Comparison of ENCODE assay signal across 1 cellular context in the genomic region with DNA sequence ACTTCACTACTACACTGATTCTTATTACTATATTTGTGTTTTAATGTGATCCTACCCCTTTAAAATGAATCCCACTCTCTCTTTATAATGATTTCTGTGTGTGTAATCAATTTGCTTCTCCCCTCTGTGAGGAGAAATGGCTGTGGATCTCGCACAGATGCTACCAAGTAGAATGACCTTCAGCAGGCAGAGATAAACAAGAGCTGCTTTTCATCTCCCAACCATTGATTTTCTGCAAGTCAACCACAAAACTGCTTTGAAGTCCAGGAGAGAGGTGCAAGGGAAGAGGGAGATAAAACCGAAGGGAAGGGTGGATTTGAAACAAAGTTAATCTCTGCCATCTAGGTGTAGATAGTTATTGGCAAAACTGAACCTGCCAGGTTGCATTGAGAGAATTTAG.
A peak's percentile ranks its signal among the peaks of the same experiment; 100 is the strongest.
TF ChIP-seq lines count a peak whose summit lies in the region.

No MANE protein-coding gene starts in this region.

TF ChIP-seq in HepG2, 621 proteins besides CTCF, POLR2A, EP300 and RAD21 (continued from another document):
- peak in 1 of 2 experiments; percentile 46; a peak in 1 of 4 replicates for TF ChIP-seq REST (IDR thresholded peaks at IDR 0.05; ENCODE audit: borderline replicate concordance in 1 of 2, low read depth in 1 of 2, low read length in 2 of 2)
- TF ChIP-seq KLF9 (CRISPR knock-in tag; IDR thresholded peaks at IDR 0.05; ENCODE audit: low read depth) = no peak
- no peak for TF ChIP-seq ZNF260 (CRISPR knock-in tag; IDR thresholded peaks at IDR 0.05; ENCODE audit: borderline replicate concordance, low read depth)
- TF ChIP-seq POLR2G (IDR thresholded peaks at IDR 0.05; ENCODE audit: low read depth, low read length) = no peak
- TF ChIP-seq ZNF235 (CRISPR knock-in tag; IDR thresholded peaks at IDR 0.05; ENCODE audit: borderline replicate concordance) = no peak
- TF ChIP-seq DNMT3B (CRISPR knock-in tag; conservative IDR thresholded peaks at IDR 0.05) = 0 out of 2 replicates have a peak, but pooled peaks have one; percentile 41
- no peak for TF ChIP-seq ZFYVE20 (CRISPR knock-in tag; IDR thresholded peaks at IDR 0.05; ENCODE audit: borderline replicate concordance, low read depth)
- TF ChIP-seq RXRA (CRISPR knock-in tag; IDR thresholded peaks at IDR 0.05) = no peak; the same call in 1 of the 2 replicates
- TF ChIP-seq ZNF17 (CRISPR knock-in tag; IDR thresholded peaks at IDR 0.05) = no peak
- no peak for TF ChIP-seq REL (CRISPR knock-in tag; conservative IDR thresholded peaks at IDR 0.05)
- TF ChIP-seq HMG20A (CRISPR knock-in tag; IDR thresholded peaks at IDR 0.05; ENCODE audit: borderline replicate concordance) = peak; percentile 94
- no peak for TF ChIP-seq ZNF317 (CRISPR knock-in tag; IDR thresholded peaks at IDR 0.05)
- TF ChIP-seq RBFOX2 (IDR thresholded peaks at IDR 0.05; ENCODE audit: low read depth, low read length) = no peak
- no peak for TF ChIP-seq ZSCAN22 (CRISPR knock-in tag; IDR thresholded peaks at IDR 0.05)
- TF ChIP-seq ZFP82 (CRISPR knock-in tag; IDR thresholded peaks at IDR 0.05; ENCODE audit: borderline replicate concordance) = no peak
- TF ChIP-seq HOXA5 (CRISPR knock-in tag; IDR thresholded peaks at IDR 0.05) = no peak
- TF ChIP-seq ZNF446 (CRISPR knock-in tag; IDR thresholded peaks at IDR 0.05) = no peak
- TF ChIP-seq ZNF24 (IDR thresholded peaks at IDR 0.05) = 0 out of 2 replicates have a peak, but pooled peaks have one; percentile 46
- TF ChIP-seq ZBTB42 (CRISPR knock-in tag; IDR thresholded peaks at IDR 0.05) = no peak
- peak; percentile 97 for TF ChIP-seq ZMYM4 (CRISPR knock-in tag; IDR thresholded peaks at IDR 0.05)
- TF ChIP-seq, protein P1, sequence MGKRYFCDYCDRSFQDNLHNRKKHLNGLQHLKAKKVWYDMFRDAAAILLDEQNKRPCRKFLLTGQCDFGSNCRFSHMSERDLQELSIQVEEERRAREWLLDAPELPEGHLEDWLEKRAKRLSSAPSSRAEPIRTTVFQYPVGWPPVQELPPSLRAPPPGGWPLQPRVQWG (CRISPR knock-in tag; IDR thresholded peaks at IDR 0.05; ENCODE audit: borderline replicate concordance, low read depth) = no peak
- TF ChIP-seq ZNF563 (CRISPR knock-in tag; IDR thresholded peaks at IDR 0.05) = no peak
- peak; percentile 88 for TF ChIP-seq RXRB (CRISPR knock-in tag; IDR thresholded peaks at IDR 0.05; ENCODE audit: borderline replicate concordance)
- no peak for TF ChIP-seq ZNF605 (CRISPR knock-in tag; IDR thresholded peaks at IDR 0.05)
- TF ChIP-seq NR1H2 (CRISPR knock-in tag; IDR thresholded peaks at IDR 0.05; ENCODE audit: borderline replicate concordance, low read depth) = no peak
- no peak for TF ChIP-seq PRPF4 (IDR thresholded peaks at IDR 0.05; ENCODE audit: low read depth, low read length, poor library complexity, severe bottlenecking)
- TF ChIP-seq ZNF710 (CRISPR knock-in tag; IDR thresholded peaks at IDR 0.05; ENCODE audit: borderline replicate concordance) = peak; percentile 98; the same call in 1 of the 2 replicates
- TF ChIP-seq RELA (CRISPR knock-in tag; IDR thresholded peaks at IDR 0.05) = no peak
- peak; percentile 85; the same call in 1 of the 2 replicates for TF ChIP-seq KDM1A (CRISPR knock-in tag; IDR thresholded peaks at IDR 0.05)
- no peak for TF ChIP-seq ZHX1 (CRISPR knock-in tag; IDR thresholded peaks at IDR 0.05; ENCODE audit: low read depth)
- TF ChIP-seq, protein P2, sequence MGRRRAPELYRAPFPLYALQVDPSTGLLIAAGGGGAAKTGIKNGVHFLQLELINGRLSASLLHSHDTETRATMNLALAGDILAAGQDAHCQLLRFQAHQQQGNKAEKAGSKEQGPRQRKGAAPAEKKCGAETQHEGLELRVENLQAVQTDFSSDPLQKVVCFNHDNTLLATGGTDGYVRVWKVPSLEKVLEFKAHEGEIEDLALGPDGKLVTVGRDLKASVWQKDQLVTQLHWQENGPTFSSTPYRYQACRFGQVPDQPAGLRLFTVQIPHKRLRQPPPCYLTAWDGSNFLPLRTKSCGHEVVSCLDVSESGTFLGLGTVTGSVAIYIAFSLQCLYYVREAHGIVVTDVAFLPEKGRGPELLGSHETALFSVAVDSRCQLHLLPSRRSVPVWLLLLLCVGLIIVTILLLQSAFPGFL (CRISPR knock-in tag; IDR thresholded peaks at IDR 0.05) = no peak
- no peak for TF ChIP-seq EZH2 (conservative IDR thresholded peaks at IDR 0.05; ENCODE audit: low read depth, low read length)
- TF ChIP-seq, protein P3, sequence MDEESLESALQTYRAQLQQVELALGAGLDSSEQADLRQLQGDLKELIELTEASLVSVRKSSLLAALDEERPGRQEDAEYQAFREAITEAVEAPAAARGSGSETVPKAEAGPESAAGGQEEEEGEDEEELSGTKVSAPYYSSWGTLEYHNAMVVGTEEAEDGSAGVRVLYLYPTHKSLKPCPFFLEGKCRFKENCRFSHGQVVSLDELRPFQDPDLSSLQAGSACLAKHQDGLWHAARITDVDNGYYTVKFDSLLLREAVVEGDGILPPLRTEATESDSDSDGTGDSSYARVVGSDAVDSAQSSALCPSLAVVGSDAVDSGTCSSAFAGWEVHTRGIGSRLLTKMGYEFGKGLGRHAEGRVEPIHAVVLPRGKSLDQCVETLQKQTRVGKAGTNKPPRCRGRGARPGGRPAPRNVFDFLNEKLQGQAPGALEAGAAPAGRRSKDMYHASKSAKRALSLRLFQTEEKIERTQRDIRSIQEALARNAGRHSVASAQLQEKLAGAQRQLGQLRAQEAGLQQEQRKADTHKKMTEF (CRISPR knock-in tag; IDR thresholded peaks at IDR 0.05) = peak; percentile 86
- peak; percentile 94 for TF ChIP-seq TCF7L2 (IDR thresholded peaks at IDR 0.05; ENCODE audit: low read depth, low read length)
- TF ChIP-seq ZNF709 (CRISPR knock-in tag; IDR thresholded peaks at IDR 0.05) = no peak
- TF ChIP-seq, protein P4, sequence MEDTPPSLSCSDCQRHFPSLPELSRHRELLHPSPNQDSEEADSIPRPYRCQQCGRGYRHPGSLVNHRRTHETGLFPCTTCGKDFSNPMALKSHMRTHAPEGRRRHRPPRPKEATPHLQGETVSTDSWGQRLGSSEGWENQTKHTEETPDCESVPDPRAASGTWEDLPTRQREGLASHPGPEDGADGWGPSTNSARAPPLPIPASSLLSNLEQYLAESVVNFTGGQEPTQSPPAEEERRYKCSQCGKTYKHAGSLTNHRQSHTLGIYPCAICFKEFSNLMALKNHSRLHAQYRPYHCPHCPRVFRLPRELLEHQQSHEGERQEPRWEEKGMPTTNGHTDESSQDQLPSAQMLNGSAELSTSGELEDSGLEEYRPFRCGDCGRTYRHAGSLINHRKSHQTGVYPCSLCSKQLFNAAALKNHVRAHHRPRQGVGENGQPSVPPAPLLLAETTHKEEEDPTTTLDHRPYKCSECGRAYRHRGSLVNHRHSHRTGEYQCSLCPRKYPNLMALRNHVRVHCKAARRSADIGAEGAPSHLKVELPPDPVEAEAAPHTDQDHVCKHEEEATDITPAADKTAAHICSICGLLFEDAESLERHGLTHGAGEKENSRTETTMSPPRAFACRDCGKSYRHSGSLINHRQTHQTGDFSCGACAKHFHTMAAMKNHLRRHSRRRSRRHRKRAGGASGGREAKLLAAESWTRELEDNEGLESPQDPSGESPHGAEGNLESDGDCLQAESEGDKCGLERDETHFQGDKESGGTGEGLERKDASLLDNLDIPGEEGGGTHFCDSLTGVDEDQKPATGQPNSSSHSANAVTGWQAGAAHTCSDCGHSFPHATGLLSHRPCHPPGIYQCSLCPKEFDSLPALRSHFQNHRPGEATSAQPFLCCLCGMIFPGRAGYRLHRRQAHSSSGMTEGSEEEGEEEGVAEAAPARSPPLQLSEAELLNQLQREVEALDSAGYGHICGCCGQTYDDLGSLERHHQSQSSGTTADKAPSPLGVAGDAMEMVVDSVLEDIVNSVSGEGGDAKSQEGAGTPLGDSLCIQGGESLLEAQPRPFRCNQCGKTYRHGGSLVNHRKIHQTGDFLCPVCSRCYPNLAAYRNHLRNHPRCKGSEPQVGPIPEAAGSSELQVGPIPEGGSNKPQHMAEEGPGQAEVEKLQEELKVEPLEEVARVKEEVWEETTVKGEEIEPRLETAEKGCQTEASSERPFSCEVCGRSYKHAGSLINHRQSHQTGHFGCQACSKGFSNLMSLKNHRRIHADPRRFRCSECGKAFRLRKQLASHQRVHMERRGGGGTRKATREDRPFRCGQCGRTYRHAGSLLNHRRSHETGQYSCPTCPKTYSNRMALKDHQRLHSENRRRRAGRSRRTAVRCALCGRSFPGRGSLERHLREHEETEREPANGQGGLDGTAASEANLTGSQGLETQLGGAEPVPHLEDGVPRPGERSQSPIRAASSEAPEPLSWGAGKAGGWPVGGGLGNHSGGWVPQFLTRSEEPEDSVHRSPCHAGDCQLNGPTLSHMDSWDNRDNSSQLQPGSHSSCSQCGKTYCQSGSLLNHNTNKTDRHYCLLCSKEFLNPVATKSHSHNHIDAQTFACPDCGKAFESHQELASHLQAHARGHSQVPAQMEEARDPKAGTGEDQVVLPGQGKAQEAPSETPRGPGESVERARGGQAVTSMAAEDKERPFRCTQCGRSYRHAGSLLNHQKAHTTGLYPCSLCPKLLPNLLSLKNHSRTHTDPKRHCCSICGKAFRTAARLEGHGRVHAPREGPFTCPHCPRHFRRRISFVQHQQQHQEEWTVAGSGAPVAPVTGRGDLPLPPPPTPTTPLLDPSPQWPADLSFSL (CRISPR knock-in tag; IDR thresholded peaks at IDR 0.05) = 0 out of 2 replicates have a peak, but pooled peaks have one; percentile 48
- TF ChIP-seq ZNF552 (CRISPR knock-in tag; IDR thresholded peaks at IDR 0.05; ENCODE audit: borderline replicate concordance) = no peak
- TF ChIP-seq SAFB2 (CRISPR knock-in tag; IDR thresholded peaks at IDR 0.05; ENCODE audit: borderline replicate concordance, low read depth) = no peak
